25 cellular contexts compared by ENCODE assay signal in the genomic region with DNA sequence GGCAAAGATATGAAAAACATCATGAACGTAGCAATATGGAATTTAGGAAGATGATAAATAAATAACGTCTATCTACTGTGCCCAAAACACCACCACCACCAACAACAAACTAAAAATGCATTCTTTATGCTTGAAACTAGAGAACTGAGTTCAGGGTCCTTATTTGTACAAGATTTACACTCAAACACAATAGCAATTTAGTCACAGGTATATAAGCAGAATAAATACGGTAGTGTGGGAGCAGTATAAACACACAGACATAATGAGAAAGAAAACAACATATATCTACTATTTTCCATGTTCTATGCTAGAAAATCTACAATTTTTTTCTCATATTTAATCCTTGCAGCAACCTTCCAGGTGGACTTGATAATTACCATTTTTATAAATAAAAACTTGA.
"Had no signal": no experiment of that assay in that cellular context is flagged by ENCODE, and none has a peak within 500 bp of the region (broad histone marks: within the 10 kb centered on the region; RNA-seq: fewer than 3 reads in every experiment).

No MANE protein-coding gene starts in this region.

- ATAC-seq: esophagus mucosa, gastrocnemius medialis, heart right ventricle, left cardiac atrium, left lung, left ventricle myocardium superior, lower lobe of right lung, mucosa of descending colon had no signal

- FAIRE-seq: islet of Langerhans, keratinocyte had no signal

- DNase-seq: dermis blood vessel endothelial cell; dorsolateral prefrontal cortex; effector CD4-positive, alpha-beta T cell; effector memory CD4-positive, alpha-beta T cell; erythroblast; esophagus squamous epithelium; foreskin fibroblast; foreskin melanocyte; gastrocnemius medialis; glutamatergic neuron; head of caudate nucleus; heart right ventricle; hippocampal formation; left cardiac atrium; left lung; left ventricle myocardium superior; lower lobe of right lung; mesenchymal stem cell; mucosa of descending colon; naive B cell had no signal

- H3K4me3 ChIP-seq: coronary artery, dorsolateral prefrontal cortex, esophagus squamous epithelium, gastrocnemius medialis, heart right ventricle, left lung, lower lobe of right lung, mucosa of descending colon had no signal

- H3K9me3 ChIP-seq: esophagus squamous epithelium, gastrocnemius medialis, heart right ventricle, left lung, lower lobe of right lung, mucosa of descending colon had no signal

- H3K36me3 ChIP-seq: esophagus squamous epithelium, gastrocnemius medialis, heart right ventricle, left lung, lower lobe of right lung had no signal

- H3K27me3 ChIP-seq: dorsolateral prefrontal cortex, esophagus squamous epithelium, gastrocnemius medialis, heart right ventricle, left lung had no signal

- H3K27ac ChIP-seq: coronary artery, dorsolateral prefrontal cortex, epithelial cell of prostate, esophagus squamous epithelium, gastrocnemius medialis, heart right ventricle, left lung, lower lobe of right lung had no signal

- H3K4me1 ChIP-seq: gastrocnemius medialis, left lung, lower lobe of right lung had no signal
